8 cellular contexts compared by ENCODE assay signal in genomic region chr9:13568851-13569618, GRCh38.
A peak's percentile ranks its signal among the peaks of the same experiment; 100 is the strongest.
DNase-seq lines count a peak whose midpoint lies in the region; ATAC-seq and FAIRE-seq lines count a peak whose summit lies in the region.

No MANE protein-coding gene starts in this region.

- H3K27me3 ChIP-seq in HUES64 (ENCODE audit: insufficient read depth, low read length) (peaks cover 20% of the 10 kb centered on the region), right cardiac atrium (ENCODE audit: control insufficient read depth, insufficient read depth) (no peaks in the 10 kb centered on the region)

- peak overlapping the region; percentile 68 for H3K4me3 ChIP-seq in HUES64 (ENCODE audit: low read length)
- peak overlapping the region; percentile 37 for H3K4me3 ChIP-seq in right cardiac atrium (ENCODE audit: low read length)

- H3K36me3 ChIP-seq in HUES64 (ENCODE audit: insufficient read depth, low read length) = no peaks in the 10 kb centered on the region

- H3K4me1 ChIP-seq in HUES64 (ENCODE audit: insufficient read depth, low read length) = no peaks in the 10 kb centered on the region
- peaks cover 7% of the 10 kb centered on the region for H3K4me1 ChIP-seq in right cardiac atrium (ENCODE audit: control insufficient read depth, insufficient read depth, low read length)

- H3K27ac ChIP-seq in HUES64 (ENCODE audit: low read depth, low read length) (no peak overlapping the region), right cardiac atrium (ENCODE audit: low read length) (peak overlapping the region; percentile 99)

- 15% methylated on average over 18 of the region's 18 CpGs for WGBS in HUES64
- WGBS in right cardiac atrium = 9% methylated on average over 18 of the region's 18 CpGs

- no peak for FAIRE-seq in HTR-8/SVneo (lab: Jason Lieb, UNC)

- intact Hi-C loops in right cardiac atrium (cut with DNase I) = loop anchor here in 3 of 4 donors (10.0 kb wide), 2 partner anchors 114 to 124 kb away; no protein-coding TSS in a partner anchor
- intact Hi-C loops in sciatic nerve (cut with DNase I) = no loop called here

- ATAC-seq in right cardiac atrium (peak; percentile 14 to 38), sciatic nerve (peak; percentile 43), HG03571 (IDR thresholded peaks at IDR 0.05; ENCODE audit: unreplicated experiment) (no peak), GM19328 (IDR thresholded peaks at IDR 0.05; ENCODE audit: unreplicated experiment) (no peak)

- H3K9me3 ChIP-seq in HUES64 (ENCODE audit: insufficient read depth, low read depth, low read length) = no peaks in the 10 kb centered on the region
- no peaks in the 10 kb centered on the region for H3K9me3 ChIP-seq in right cardiac atrium (ENCODE audit: control insufficient read depth, low read length)

- peak; percentile 40 to 63 for DNase-seq in SHP77 (lab: John Stamatoyannopoulos, UW)
- DNase-seq in right cardiac atrium = peak; percentile 15 to 54 (median 48)
- DNase-seq in sciatic nerve (ENCODE audit: low spot score) = no peak
- no peak for DNase-seq in HTR-8/SVneo (ENCODE audit: insufficient read length, low spot score)
- DNase-seq in cortex of kidney (lab: John Stamatoyannopoulos, UW) = no peak

- peak overlapping the region; percentile 53 for H3K9ac ChIP-seq in HUES64 (ENCODE audit: low read depth, low read length)

Comparison
In these comparisons a context has a peak if more than half of its experiments do, and no peak if none do; other contexts are left out.
1. DNase-seq: peak in SHP77 (2 of 2) and right cardiac atrium (3 of 3); none in sciatic nerve (single experiment), HTR-8/SVneo (single experiment) and cortex of kidney (single experiment).
2. ATAC-seq: peak in right cardiac atrium (2 of 2) and sciatic nerve (single experiment); none in HG03571 (single experiment) and GM19328 (single experiment).